Comparison of ENCODE assay signal across 8 cellular contexts in genomic region chr15:43186003-43186353, GRCh38. TPM values are rescaled to one million over a fixed set of nuclear protein-coding genes. Genes with fewer than 3 reads are reported as not detected.
DNase-seq lines count a peak whose midpoint lies in the region; ATAC-seq lines count a peak whose summit lies in the region.

No MANE protein-coding gene starts in this region.

- 1 to 2% methylated on average over 13 of the region's 13 CpGs for WGBS in esophagus, 2 donors

- peak overlapping the region; percentile 5 for H3K9ac ChIP-seq in SK-N-MC (ENCODE audit: insufficient read length)

- H3K27me3 ChIP-seq in esophagus (ENCODE audit: control insufficient read depth in 1 of 2, insufficient read depth in 2 of 2, low read length in 2 of 2) (no peaks in the 10 kb centered on the region), neuron (ENCODE audit: insufficient read depth, low read length) (no peaks in the 10 kb centered on the region)

- H3K4me1 ChIP-seq in esophagus (ENCODE audit: control insufficient read depth in 2 of 2, insufficient read depth in 2 of 2, low read length in 1 of 2) (no peaks in the 10 kb centered on the region), neuron (ENCODE audit: insufficient read depth, low read length) (peaks cover 11% of the 10 kb centered on the region)

- ATAC-seq in GM18498 (IDR thresholded peaks at IDR 0.05; ENCODE audit: unreplicated experiment): peak; percentile 18
- peak; percentile 13 for ATAC-seq in HG02759 (IDR thresholded peaks at IDR 0.05; ENCODE audit: unreplicated experiment)

- H3K9me3 ChIP-seq in SK-N-MC (ENCODE audit: low read depth, low read length) (no peaks in the 10 kb centered on the region), esophagus (ENCODE audit: control insufficient read depth in 2 of 2, insufficient read depth in 1 of 2, low read depth in 1 of 2, low read length in 1 of 2) (no peaks in the 10 kb centered on the region), neuron (ENCODE audit: low read length) (no peaks in the 10 kb centered on the region)

- peak overlapping the region; percentile 58 for H2AFZ ChIP-seq in neuron (ENCODE audit: low read depth, low read length)

- DNase-seq in SK-N-MC (ENCODE audit: low read depth, low spot score) (no peak), NK-92 (lab: John Stamatoyannopoulos, UW; ENCODE audit: unreplicated experiment) (no peak), superior temporal gyrus (ENCODE audit: extremely low spot score) (no peak), COR-L47 (lab: John Stamatoyannopoulos, UW) (no peak)

- H3K36me3 ChIP-seq in SK-N-MC (ENCODE audit: insufficient read depth, low read length) (no peaks in the 10 kb centered on the region; the same call in 1 of the 2 replicates), esophagus (ENCODE audit: control insufficient read depth in 2 of 2, insufficient read depth in 2 of 2, low read length in 1 of 2) (peaks cover 3 to 7% of the 10 kb centered on the region in 2 donors), neuron (ENCODE audit: insufficient read depth, low read length) (peaks cover 20% of the 10 kb centered on the region)

- H3K4me3 ChIP-seq in SK-N-MC (peak overlapping the region; percentile 76), esophagus (ENCODE audit: low read depth in 1 of 2, low read length in 2 of 2) (peak overlapping the region; percentile 81 to 86), neuron (ENCODE audit: low read length) (peak overlapping the region; percentile 63)

- H3K27ac ChIP-seq in SK-N-MC (no peak overlapping the region), esophagus (ENCODE audit: low read depth in 2 of 2, low read length in 1 of 2) (peak overlapping the region; percentile 96)

RNA-seq across cellular contexts. Expression of gene CCNDBP1, which starts 0.8 kb away (rescaled TPM):
- 10 to 100 TPM; 48.0 to 57.4 TPM for polyA plus RNA-seq in esophagus

RNA-seq across cellular contexts. Expression of gene EPB42, which starts 34.8 kb away (rescaled TPM):
- polyA plus RNA-seq in esophagus: not detected

RNA-seq across cellular contexts. Expression of gene TMEM62, which starts 52.6 kb away (rescaled TPM):
- 10 to 100 TPM in 1 of 2 donors, 1 to 10 TPM in 1; 7.6 to 12.8 TPM for polyA plus RNA-seq in esophagus
